Comparison of ENCODE assay signal across 9 cellular contexts in the genomic region with DNA sequence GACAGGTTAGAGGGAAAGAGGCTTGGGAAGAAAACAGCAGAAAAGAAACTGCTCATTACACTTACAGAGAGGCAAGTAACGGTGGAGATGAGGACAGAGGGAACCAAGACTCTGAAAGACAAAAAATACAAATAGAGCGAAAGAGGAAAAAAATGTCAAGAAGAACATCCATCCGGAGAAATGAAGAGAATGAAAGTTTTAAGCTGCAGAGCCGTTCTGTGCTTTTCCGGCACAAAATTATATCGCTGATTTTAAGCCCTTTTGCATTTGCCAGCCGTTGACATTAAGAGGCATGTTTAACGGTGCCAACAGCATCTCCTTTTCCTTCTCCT. TPM values are rescaled to one million over a fixed set of nuclear protein-coding genes. Genes with fewer than 3 reads are reported as not detected.
A peak's percentile ranks its signal among the peaks of the same experiment; 100 is the strongest.
DNase-seq lines count a peak whose midpoint lies in the region; ATAC-seq and TF ChIP-seq lines count a peak whose summit lies in the region.
"Had no signal": no experiment of that assay in that cellular context is flagged by ENCODE, and none has a peak within 500 bp of the region (broad histone marks: within the 10 kb centered on the region; RNA-seq: fewer than 3 reads in every experiment).

No MANE protein-coding gene starts in this region.

- H3K9ac ChIP-seq in HUES48 (ENCODE audit: low read depth, low read length): no peak overlapping the region

- no peak for ATAC-seq in stimulated activated naive B cell treated with anti-CD40 and anti-IgM and Interleukin-4, amounts not matched to agents 10 μg/mL and 1 μg/mL and 100 μg/mL, for 72 hours (replicated peaks)
- ATAC-seq in mucosa of descending colon: no peak
- no peak for ATAC-seq in activated CD4-positive, CD25-positive, alpha-beta regulatory T cell treated with anti-CD3 and anti-CD28 coated beads, Interleukin-2, amount 50 U/mL, for 24 hours

- no peaks in the 10 kb centered on the region for H3K9me3 Mint-ChIP-seq in activated naive CD8-positive, alpha-beta T cell (ENCODE audit: low read depth)
- H3K9me3 Mint-ChIP-seq in stimulated activated naive B cell treated with anti-CD40 and anti-IgM and Interleukin-4, amounts not matched to agents 10 μg/mL and 1 μg/mL and 100 μg/mL, for 72 hours: peaks cover 0 to 3% of the 10 kb centered on the region in 2 donors

- no peak for DNase-seq in stimulated activated naive B cell treated with anti-CD40 and anti-IgM and Interleukin-4, amounts not matched to agents 10 μg/mL and 1 μg/mL and 100 μg/mL, for 72 hours
- no peak for DNase-seq in stimulated activated CD4-positive, alpha-beta T cell treated with anti-CD3 and anti-CD28 coated beads, Interleukin-4, amount 100 ng/mL, for 24 hours
- no peak for DNase-seq in GOT3 (lab: John Stamatoyannopoulos, UW)
- no peak for DNase-seq in mucosa of descending colon

- no peaks in the 10 kb centered on the region for H3K36me3 Mint-ChIP-seq in activated naive CD8-positive, alpha-beta T cell
- H3K36me3 Mint-ChIP-seq in stimulated activated naive B cell treated with anti-CD40 and anti-IgM and Interleukin-4, amounts not matched to agents 10 μg/mL and 1 μg/mL and 100 μg/mL, for 72 hours: peaks cover 4% of the 10 kb centered on the region in 2 donors
- H3K36me3 Mint-ChIP-seq: IgD-negative memory B cell had no signal

- H3K4me1 ChIP-seq in HUES48 (ENCODE audit: control insufficient read depth, insufficient read depth, low read length): peaks cover 50% of the 10 kb centered on the region
- peaks cover 10% of the 10 kb centered on the region for H3K4me1 ChIP-seq in mucosa of descending colon (ENCODE audit: low read depth)

- intact Hi-C loops in mucosa of descending colon (cut with DNase I, micrococcal nuclease): no loop called here

- no peak overlapping the region for H3K27ac ChIP-seq in HUES48 (ENCODE audit: low read depth, low read length)

- H3K4me3 Mint-ChIP-seq in activated naive CD8-positive, alpha-beta T cell: peak overlapping the region; percentile 75
- peak overlapping the region; percentile 72 to 73 for H3K4me3 Mint-ChIP-seq in stimulated activated naive B cell treated with anti-CD40 and anti-IgM and Interleukin-4, amounts not matched to agents 10 μg/mL and 1 μg/mL and 100 μg/mL, for 72 hours

- no peak for TF ChIP-seq CTCF in mucosa of descending colon (IDR thresholded peaks at IDR 0.05)

- H3K27ac Mint-ChIP-seq in activated naive CD8-positive, alpha-beta T cell: no peak overlapping the region
- H3K27ac Mint-ChIP-seq in stimulated activated naive B cell treated with anti-CD40 and anti-IgM and Interleukin-4, amounts not matched to agents 10 μg/mL and 1 μg/mL and 100 μg/mL, for 72 hours: peak overlapping the region; percentile 59

- peaks cover 25% of the 10 kb centered on the region for H3K4me1 Mint-ChIP-seq in activated naive CD8-positive, alpha-beta T cell (ENCODE audit: low read depth)
- H3K4me1 Mint-ChIP-seq in stimulated activated naive B cell treated with anti-CD40 and anti-IgM and Interleukin-4, amounts not matched to agents 10 μg/mL and 1 μg/mL and 100 μg/mL, for 72 hours: peaks cover 20 to 37% of the 10 kb centered on the region in 2 donors

- H3K9me3 ChIP-seq in HUES48 (ENCODE audit: control insufficient read depth, insufficient read depth, low read length) (no peaks in the 10 kb centered on the region), iPS-18c (ENCODE audit: control insufficient read depth, insufficient read depth, low read length) (no peaks in the 10 kb centered on the region), mucosa of descending colon (no peaks in the 10 kb centered on the region)

- H3K4me3 ChIP-seq in HUES48 (ENCODE audit: low read depth, low read length) (peak overlapping the region; percentile 69), iPS-18c (ENCODE audit: insufficient read depth, low read depth, low read length) (peak overlapping the region; percentile 72), mucosa of descending colon (no peak overlapping the region)

- H3K36me3 ChIP-seq in HUES48 (ENCODE audit: control insufficient read depth, insufficient read depth, low read length): no peaks in the 10 kb centered on the region
- H3K36me3 ChIP-seq in mucosa of descending colon (ENCODE audit: low read depth): no peaks in the 10 kb centered on the region

- H3K27me3 Mint-ChIP-seq in activated naive CD8-positive, alpha-beta T cell: peaks cover 56% of the 10 kb centered on the region
- H3K27me3 Mint-ChIP-seq in stimulated activated naive B cell treated with anti-CD40 and anti-IgM and Interleukin-4, amounts not matched to agents 10 μg/mL and 1 μg/mL and 100 μg/mL, for 72 hours: peaks cover 73 to 86% of the 10 kb centered on the region in 2 donors

- peaks cover 93% of the 10 kb centered on the region for H3K27me3 ChIP-seq in HUES48 (ENCODE audit: control insufficient read depth, insufficient read depth, low read length)

RNA-seq across cellular contexts. Expression of a gene that starts 0.2 kb away (rescaled TPM):
- 1 to 10 TPM in 1 of 3 donors, under 1 TPM in 2; 0.22 to 1.3 (median 0.32) TPM for total RNA-seq in mucosa of descending colon
